ENCODE assay signal across 19 cellular contexts in the genomic region with DNA sequence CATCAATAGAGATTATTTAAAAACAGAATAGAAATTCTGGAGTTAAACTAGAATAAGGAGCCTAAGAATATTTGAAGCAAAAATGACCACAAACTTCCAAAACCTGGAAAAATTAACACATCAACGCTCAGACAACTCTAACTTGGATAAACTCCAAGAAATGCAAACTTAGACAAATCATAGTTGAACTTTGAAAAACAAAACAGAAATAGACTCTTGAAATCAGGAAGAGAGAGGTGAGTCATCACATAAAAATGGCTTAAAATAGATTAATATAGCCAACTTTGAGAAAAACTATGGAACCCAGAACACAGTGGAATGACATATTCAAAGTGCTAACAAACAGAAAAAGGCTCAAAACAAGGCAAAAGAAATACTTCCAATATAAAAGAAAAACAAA.
DNase-seq lines count a peak whose midpoint lies in the region; ATAC-seq and TF ChIP-seq lines count a peak whose summit lies in the region.
"Had no signal": no experiment of that assay in that cellular context is flagged by ENCODE, and none has a peak within 500 bp of the region (broad histone marks: within the 10 kb centered on the region; RNA-seq: fewer than 3 reads in every experiment).

No MANE protein-coding gene starts in this region.

- TF ChIP-seq CTCF in epithelial cell of esophagus (IDR thresholded peaks at IDR 0.05; ENCODE audit: insufficient read depth, low read depth, low read length, missing control alignments) (no peak), PC-9 (conservative IDR thresholded peaks at IDR 0.05) (no peak)

- no peak overlapping the region for H3K9ac ChIP-seq in adipocyte (ENCODE audit: low read length)

- POLR2A ChIA-PET in PC-9 (lab: Charles Lee; ENCODE audit: unreplicated experiment) = no interaction called here

- ATAC-seq in GM21786 (IDR thresholded peaks at IDR 0.05; ENCODE audit: unreplicated experiment) = no peak
- ATAC-seq: gastroesophageal sphincter, sciatic nerve had no signal

- no peak overlapping the region for H3K4me2 ChIP-seq in PC-9

- H4K20me1 ChIP-seq in PC-9 (ENCODE audit: insufficient read depth) = no peaks in the 10 kb centered on the region

- H3K9me2 ChIP-seq in PC-9 (ENCODE audit: insufficient read depth) = no peaks in the 10 kb centered on the region

- no peaks in the 10 kb centered on the region for H3F3A ChIP-seq in PC-9 (ENCODE audit: insufficient read depth, low read depth)

- no peak overlapping the region for H2AFZ ChIP-seq in PC-9

- H3K4me1 ChIP-seq in adipocyte (ENCODE audit: control insufficient read depth, insufficient read depth, low read length) (no peaks in the 10 kb centered on the region), PC-9 (replicated peaks; ENCODE audit: insufficient read depth) (no peaks in the 10 kb centered on the region)
- H3K4me1 ChIP-seq: gastroesophageal sphincter had no signal

- H3K27me3 ChIP-seq in adipocyte (replicated peaks; ENCODE audit: control insufficient read depth, insufficient read depth, low read length) = no peaks in the 10 kb centered on the region
- H3K27me3 ChIP-seq in PC-9 (ENCODE audit: insufficient read depth, low read depth) = no peaks in the 10 kb centered on the region
- H3K27me3 ChIP-seq: gastroesophageal sphincter, MG63 had no signal

- DNase-seq in ELR (ENCODE audit: low read depth) (peak; percentile 63), adipocyte (ENCODE audit: low read depth) (peak; percentile 56), epithelial cell of esophagus (ENCODE audit: low read depth) (peak; percentile 1), non-pigmented ciliary epithelial cell (ENCODE audit: low read depth) (peak; percentile 36), PC-9 (no peak), NCI-H82 (lab: John Stamatoyannopoulos, UW) (no peak)
- no peak for DNase-seq in NK-92 treated with Interleukin-12 subunit alpha and Interleukin-12 subunit beta, amount 100 ng/mL, for 24 hours (lab: John Stamatoyannopoulos, UW)
- DNase-seq: activated CD4-positive, alpha-beta memory T cell treated with anti-CD3 and anti-CD28 coated beads, Interleukin-2, amount 10 ng/mL, durations not matched to agents 7 days and 5 days; activated T-cell treated with anti-CD3 and anti-CD28 coated beads, Interleukin-2, amount 50 U/mL, for 48 hours; central memory CD4-positive, alpha-beta T cell; MG63; NCI-H1694; NCI-H2227 treated with DMSO at 0.1 percent for 48 hours; T-helper 1 cell had no signal

- no TSS peak for BruUV-seq in PC-9 (replicated peaks; lab: Mats Ljungman, UMichigan)

- intact Hi-C loops in PC-9 (cut with micrococcal nuclease; ENCODE audit: unreplicated experiment) = no loop called here

- no peak overlapping the region for H3K27ac ChIP-seq in PC-9
- H3K27ac ChIP-seq: gastroesophageal sphincter, RWPE1, VCaP had no signal

- no peaks in the 10 kb centered on the region for H3K79me2 ChIP-seq in PC-9 (ENCODE audit: low read depth)

- H3K4me3 ChIP-seq in adipocyte (ENCODE audit: low read length) (no peak overlapping the region), epithelial cell of esophagus (ENCODE audit: low read length) (no peak overlapping the region), PC-9 (no peak overlapping the region)
- H3K4me3 ChIP-seq: gastroesophageal sphincter, MG63 had no signal

- no peaks in the 10 kb centered on the region for H3K36me3 ChIP-seq in adipocyte (ENCODE audit: control insufficient read depth, insufficient read depth, low read length, severe bottlenecking)
- H3K36me3 ChIP-seq in PC-9 (ENCODE audit: low read depth) = no peaks in the 10 kb centered on the region
- H3K36me3 ChIP-seq: gastroesophageal sphincter, MG63 had no signal

- CTCF ChIA-PET in PC-9 (lab: Charles Lee) = no interaction called here

- H3K9me3 ChIP-seq in adipocyte (ENCODE audit: control insufficient read depth, low read length) = peaks cover 4% of the 10 kb centered on the region
- H3K9me3 ChIP-seq in PC-9 (ENCODE audit: insufficient read depth, low read depth) = no peaks in the 10 kb centered on the region
- H3K9me3 ChIP-seq: MG63 had no signal

Comparison
In these comparisons a context has a peak if more than half of its experiments do, and no peak if none do; other contexts are left out.
1. DNase-seq: peak in ELR (single experiment), adipocyte (single experiment), epithelial cell of esophagus (single experiment) and non-pigmented ciliary epithelial cell (single experiment); none in NK-92 treated with Interleukin-12 subunit alpha and Interleukin-12 subunit beta, amount 100 ng/mL, for 24 hours (single experiment), PC-9 (0 of 2) and NCI-H82 (single experiment).